Comparison of ENCODE assay signal across 8 cellular contexts in genomic region chr9:132670816-132671371, GRCh38. TPM values are rescaled to one million over a fixed set of nuclear protein-coding genes. Genes with fewer than 3 reads are reported as not detected.
DNase-seq lines count a peak whose midpoint lies in the region; ATAC-seq lines count a peak whose summit lies in the region.

No MANE protein-coding gene starts in this region.

- peaks cover 50% of the 10 kb centered on the region for H3K4me1 Mint-ChIP-seq in activated CD4-positive, alpha-beta memory T cell treated with anti-CD3 and anti-CD28 coated beads for 36 hours (ENCODE audit: low read depth)
- peaks cover 39 to 56% of the 10 kb centered on the region in 2 donors for H3K4me1 Mint-ChIP-seq in effector memory CD8-positive, alpha-beta T cell (ENCODE audit: low read depth in 2 of 2)
- peaks cover 45% of the 10 kb centered on the region for H3K4me1 Mint-ChIP-seq in stimulated activated naive CD8-positive, alpha-beta T cell treated with anti-CD3 and anti-CD28 coated beads, Interleukin-15, Interleukin-2, amounts not matched to agents 100 ng/mL and 50 ng/mL, for 24 hours (ENCODE audit: low read depth)

- peaks cover 10% of the 10 kb centered on the region for H3K36me3 Mint-ChIP-seq in activated CD4-positive, alpha-beta memory T cell treated with anti-CD3 and anti-CD28 coated beads for 36 hours
- peaks cover 21% of the 10 kb centered on the region for H3K36me3 Mint-ChIP-seq in effector memory CD8-positive, alpha-beta T cell (ENCODE audit: insufficient read depth)
- peaks cover 36% of the 10 kb centered on the region for H3K36me3 Mint-ChIP-seq in stimulated activated naive CD8-positive, alpha-beta T cell treated with anti-CD3 and anti-CD28 coated beads, Interleukin-15, Interleukin-2, amounts not matched to agents 100 ng/mL and 50 ng/mL, for 24 hours (ENCODE audit: low read depth)

- DNase-seq in EH (ENCODE audit: low read depth): peak; percentile 34
- DNase-seq in MG63: peak; percentile 37
- peak; percentile 58 for DNase-seq in activated CD4-positive, alpha-beta memory T cell treated with anti-CD3 and anti-CD28 coated beads for 36 hours
- DNase-seq in effector memory CD8-positive, alpha-beta T cell: peak; percentile 54 to 70 (median 70)
- peak; percentile 52 for DNase-seq in myocyte (ENCODE audit: low read depth)
- DNase-seq in NCI-H128 (lab: John Stamatoyannopoulos, UW; ENCODE audit: unreplicated experiment): no peak

- peaks cover 35% of the 10 kb centered on the region for H3K36me3 ChIP-seq in MG63

- peak overlapping the region; percentile 95 for H3K4me3 ChIP-seq in MG63

- intact Hi-C loops in activated CD4-positive, alpha-beta memory T cell treated with anti-CD3 and anti-CD28 coated beads for 36 hours (cut with micrococcal nuclease): loop anchor here (2.0 to 10.0 kb wide), 4 partner anchors 100 to 1546 kb away; partner anchors contain the start of genes NUP214, SETX and TTF1

- peak overlapping the region; percentile 86 for H3K4me3 Mint-ChIP-seq in activated CD4-positive, alpha-beta memory T cell treated with anti-CD3 and anti-CD28 coated beads for 36 hours
- H3K4me3 Mint-ChIP-seq in effector memory CD8-positive, alpha-beta T cell: peak overlapping the region; percentile 92 to 95
- H3K4me3 Mint-ChIP-seq in stimulated activated naive CD8-positive, alpha-beta T cell treated with anti-CD3 and anti-CD28 coated beads, Interleukin-15, Interleukin-2, amounts not matched to agents 100 ng/mL and 50 ng/mL, for 24 hours: peak overlapping the region; percentile 92

- no peaks in the 10 kb centered on the region for H3K9me3 ChIP-seq in MG63

- peak overlapping the region; percentile 87 for H3K27ac Mint-ChIP-seq in activated CD4-positive, alpha-beta memory T cell treated with anti-CD3 and anti-CD28 coated beads for 36 hours
- peak overlapping the region; percentile 96 to 98 for H3K27ac Mint-ChIP-seq in effector memory CD8-positive, alpha-beta T cell
- H3K27ac Mint-ChIP-seq in stimulated activated naive CD8-positive, alpha-beta T cell treated with anti-CD3 and anti-CD28 coated beads, Interleukin-15, Interleukin-2, amounts not matched to agents 100 ng/mL and 50 ng/mL, for 24 hours: peak overlapping the region; percentile 92

- no peaks in the 10 kb centered on the region for H3K27me3 ChIP-seq in MG63

- POLR2A ChIA-PET in activated CD4-positive, alpha-beta memory T cell treated with anti-CD3 and anti-CD28 coated beads for 36 hours (lab: Charles Lee): interaction anchor here (0.7 to 2.4 kb wide), 5 partner anchors 9 to 274 kb away, joined by 3 to 11 read pairs (median 8); no protein-coding TSS in a partner anchor

- CTCF ChIA-PET in activated CD4-positive, alpha-beta memory T cell treated with anti-CD3 and anti-CD28 coated beads for 36 hours (lab: Charles Lee): interaction anchor here (0.9 to 3.4 kb wide), 4 partner anchors 25 to 429 kb away, joined by 3 to 12 read pairs (median 4); no protein-coding TSS in a partner anchor

- ATAC-seq in GM21825 (IDR thresholded peaks at IDR 0.05; ENCODE audit: unreplicated experiment): peak; percentile 27
- peak; percentile 56 for ATAC-seq in effector memory CD8-positive, alpha-beta T cell (replicated peaks)

- H3K27me3 Mint-ChIP-seq in activated CD4-positive, alpha-beta memory T cell treated with anti-CD3 and anti-CD28 coated beads for 36 hours: no peaks in the 10 kb centered on the region
- no peaks in the 10 kb centered on the region for H3K27me3 Mint-ChIP-seq in effector memory CD8-positive, alpha-beta T cell
- H3K27me3 Mint-ChIP-seq in stimulated activated naive CD8-positive, alpha-beta T cell treated with anti-CD3 and anti-CD28 coated beads, Interleukin-15, Interleukin-2, amounts not matched to agents 100 ng/mL and 50 ng/mL, for 24 hours: no peaks in the 10 kb centered on the region

- H3K9me3 Mint-ChIP-seq in activated CD4-positive, alpha-beta memory T cell treated with anti-CD3 and anti-CD28 coated beads for 36 hours: no peaks in the 10 kb centered on the region
- no peaks in the 10 kb centered on the region for H3K9me3 Mint-ChIP-seq in effector memory CD8-positive, alpha-beta T cell
- no peaks in the 10 kb centered on the region for H3K9me3 Mint-ChIP-seq in stimulated activated naive CD8-positive, alpha-beta T cell treated with anti-CD3 and anti-CD28 coated beads, Interleukin-15, Interleukin-2, amounts not matched to agents 100 ng/mL and 50 ng/mL, for 24 hours

RNA-seq across cellular contexts. Expression of gene GTF3C4, which starts 0.6 kb away (rescaled TPM):
- total RNA-seq in MG63 (2014; rRNA removed; shearing (Covaris generic); ENCODE audit: low replicate concordance): 14.8 and 17.2 TPM in 2 replicates
- 10 to 100 TPM; 11.6 to 12.4 TPM for total RNA-seq in activated CD4-positive, alpha-beta memory T cell treated with anti-CD3 and anti-CD28 coated beads for 36 hours
- total RNA-seq in myocyte: 13.7 and 13.9 TPM in 2 replicates
- 7.4 TPM for polyA plus RNA-seq in myocyte (2012)

RNA-seq across cellular contexts. Expression of gene DDX31, which starts 1.1 kb away (rescaled TPM):
- 15.2 and 20.1 TPM in 2 replicates for total RNA-seq in MG63 (2014; rRNA removed; shearing (Covaris generic); ENCODE audit: low replicate concordance)
- 10 to 100 TPM; 17.2 to 18.8 TPM for total RNA-seq in activated CD4-positive, alpha-beta memory T cell treated with anti-CD3 and anti-CD28 coated beads for 36 hours
- 13.7 and 14.3 TPM in 2 replicates for total RNA-seq in myocyte
- 11.1 TPM for polyA plus RNA-seq in myocyte (2012)
